Comparison of ENCODE assay signal across 1 cellular context in genomic region chr1:113041569-113042335, GRCh38.
TF ChIP-seq lines count a peak whose summit lies in the region.

No MANE protein-coding gene starts in this region.

TF ChIP-seq in K562, 482 proteins besides CTCF, POLR2A, EP300 and RAD21 (continued from another document and continues in another):
- TF ChIP-seq NR0B1 (IDR thresholded peaks at IDR 0.05; ENCODE audit: partially characterized antibody), result no peak
- TF ChIP-seq HMG20B (CRISPR knock-in tag; IDR thresholded peaks at IDR 0.05), result no peak
- TF ChIP-seq CBFA2T3 (IDR thresholded peaks at IDR 0.05), result peak; percentile 96
- no peak for TF ChIP-seq TCF7 (IDR thresholded peaks at IDR 0.05; ENCODE audit: borderline replicate concordance)
- peak; percentile 82 for TF ChIP-seq NFIC (IDR thresholded peaks at IDR 0.05)
- TF ChIP-seq ZBTB33 (CRISPR knock-in tag; IDR thresholded peaks at IDR 0.05), result no peak
- TF ChIP-seq MCM5 (IDR thresholded peaks at IDR 0.05; ENCODE audit: low read depth), result no peak
- TF ChIP-seq CTBP1 (IDR thresholded peaks at IDR 0.05; ENCODE audit: borderline replicate concordance), result peak; percentile 24; the same call in 1 of the 2 replicates
- TF ChIP-seq, protein P1, sequence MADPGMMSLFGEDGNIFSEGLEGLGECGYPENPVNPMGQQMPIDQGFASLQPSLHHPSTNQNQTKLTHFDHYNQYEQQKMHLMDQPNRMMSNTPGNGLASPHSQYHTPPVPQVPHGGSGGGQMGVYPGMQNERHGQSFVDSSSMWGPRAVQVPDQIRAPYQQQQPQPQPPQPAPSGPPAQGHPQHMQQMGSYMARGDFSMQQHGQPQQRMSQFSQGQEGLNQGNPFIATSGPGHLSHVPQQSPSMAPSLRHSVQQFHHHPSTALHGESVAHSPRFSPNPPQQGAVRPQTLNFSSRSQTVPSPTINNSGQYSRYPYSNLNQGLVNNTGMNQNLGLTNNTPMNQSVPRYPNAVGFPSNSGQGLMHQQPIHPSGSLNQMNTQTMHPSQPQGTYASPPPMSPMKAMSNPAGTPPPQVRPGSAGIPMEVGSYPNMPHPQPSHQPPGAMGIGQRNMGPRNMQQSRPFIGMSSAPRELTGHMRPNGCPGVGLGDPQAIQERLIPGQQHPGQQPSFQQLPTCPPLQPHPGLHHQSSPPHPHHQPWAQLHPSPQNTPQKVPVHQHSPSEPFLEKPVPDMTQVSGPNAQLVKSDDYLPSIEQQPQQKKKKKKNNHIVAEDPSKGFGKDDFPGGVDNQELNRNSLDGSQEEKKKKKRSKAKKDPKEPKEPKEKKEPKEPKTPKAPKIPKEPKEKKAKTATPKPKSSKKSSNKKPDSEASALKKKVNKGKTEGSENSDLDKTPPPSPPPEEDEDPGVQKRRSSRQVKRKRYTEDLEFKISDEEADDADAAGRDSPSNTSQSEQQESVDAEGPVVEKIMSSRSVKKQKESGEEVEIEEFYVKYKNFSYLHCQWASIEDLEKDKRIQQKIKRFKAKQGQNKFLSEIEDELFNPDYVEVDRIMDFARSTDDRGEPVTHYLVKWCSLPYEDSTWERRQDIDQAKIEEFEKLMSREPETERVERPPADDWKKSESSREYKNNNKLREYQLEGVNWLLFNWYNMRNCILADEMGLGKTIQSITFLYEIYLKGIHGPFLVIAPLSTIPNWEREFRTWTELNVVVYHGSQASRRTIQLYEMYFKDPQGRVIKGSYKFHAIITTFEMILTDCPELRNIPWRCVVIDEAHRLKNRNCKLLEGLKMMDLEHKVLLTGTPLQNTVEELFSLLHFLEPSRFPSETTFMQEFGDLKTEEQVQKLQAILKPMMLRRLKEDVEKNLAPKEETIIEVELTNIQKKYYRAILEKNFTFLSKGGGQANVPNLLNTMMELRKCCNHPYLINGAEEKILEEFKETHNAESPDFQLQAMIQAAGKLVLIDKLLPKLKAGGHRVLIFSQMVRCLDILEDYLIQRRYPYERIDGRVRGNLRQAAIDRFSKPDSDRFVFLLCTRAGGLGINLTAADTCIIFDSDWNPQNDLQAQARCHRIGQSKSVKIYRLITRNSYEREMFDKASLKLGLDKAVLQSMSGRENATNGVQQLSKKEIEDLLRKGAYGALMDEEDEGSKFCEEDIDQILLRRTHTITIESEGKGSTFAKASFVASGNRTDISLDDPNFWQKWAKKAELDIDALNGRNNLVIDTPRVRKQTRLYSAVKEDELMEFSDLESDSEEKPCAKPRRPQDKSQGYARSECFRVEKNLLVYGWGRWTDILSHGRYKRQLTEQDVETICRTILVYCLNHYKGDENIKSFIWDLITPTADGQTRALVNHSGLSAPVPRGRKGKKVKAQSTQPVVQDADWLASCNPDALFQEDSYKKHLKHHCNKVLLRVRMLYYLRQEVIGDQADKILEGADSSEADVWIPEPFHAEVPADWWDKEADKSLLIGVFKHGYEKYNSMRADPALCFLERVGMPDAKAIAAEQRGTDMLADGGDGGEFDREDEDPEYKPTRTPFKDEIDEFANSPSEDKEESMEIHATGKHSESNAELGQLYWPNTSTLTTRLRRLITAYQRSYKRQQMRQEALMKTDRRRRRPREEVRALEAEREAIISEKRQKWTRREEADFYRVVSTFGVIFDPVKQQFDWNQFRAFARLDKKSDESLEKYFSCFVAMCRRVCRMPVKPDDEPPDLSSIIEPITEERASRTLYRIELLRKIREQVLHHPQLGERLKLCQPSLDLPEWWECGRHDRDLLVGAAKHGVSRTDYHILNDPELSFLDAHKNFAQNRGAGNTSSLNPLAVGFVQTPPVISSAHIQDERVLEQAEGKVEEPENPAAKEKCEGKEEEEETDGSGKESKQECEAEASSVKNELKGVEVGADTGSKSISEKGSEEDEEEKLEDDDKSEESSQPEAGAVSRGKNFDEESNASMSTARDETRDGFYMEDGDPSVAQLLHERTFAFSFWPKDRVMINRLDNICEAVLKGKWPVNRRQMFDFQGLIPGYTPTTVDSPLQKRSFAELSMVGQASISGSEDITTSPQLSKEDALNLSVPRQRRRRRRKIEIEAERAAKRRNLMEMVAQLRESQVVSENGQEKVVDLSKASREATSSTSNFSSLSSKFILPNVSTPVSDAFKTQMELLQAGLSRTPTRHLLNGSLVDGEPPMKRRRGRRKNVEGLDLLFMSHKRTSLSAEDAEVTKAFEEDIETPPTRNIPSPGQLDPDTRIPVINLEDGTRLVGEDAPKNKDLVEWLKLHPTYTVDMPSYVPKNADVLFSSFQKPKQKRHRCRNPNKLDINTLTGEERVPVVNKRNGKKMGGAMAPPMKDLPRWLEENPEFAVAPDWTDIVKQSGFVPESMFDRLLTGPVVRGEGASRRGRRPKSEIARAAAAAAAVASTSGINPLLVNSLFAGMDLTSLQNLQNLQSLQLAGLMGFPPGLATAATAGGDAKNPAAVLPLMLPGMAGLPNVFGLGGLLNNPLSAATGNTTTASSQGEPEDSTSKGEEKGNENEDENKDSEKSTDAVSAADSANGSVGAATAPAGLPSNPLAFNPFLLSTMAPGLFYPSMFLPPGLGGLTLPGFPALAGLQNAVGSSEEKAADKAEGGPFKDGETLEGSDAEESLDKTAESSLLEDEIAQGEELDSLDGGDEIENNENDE (IDR thresholded peaks at IDR 0.05; ENCODE audit: low read depth, low read length), result no peak
- TF ChIP-seq HLTF (IDR thresholded peaks at IDR 0.05), result no peak
- no peak for TF ChIP-seq IFI16 (CRISPR knock-in tag; IDR thresholded peaks at IDR 0.05)
- peak; percentile 58 for TF ChIP-seq HMBOX1 (IDR thresholded peaks at IDR 0.05)
- TF ChIP-seq MYC (IDR thresholded peaks at IDR 0.05; ENCODE audit: low read depth, low read length), result no peak
- no peak for TF ChIP-seq MYC (CRISPR knock-in tag; IDR thresholded peaks at IDR 0.05; ENCODE audit: borderline replicate concordance, low read depth)
- TF ChIP-seq KDM2B (CRISPR knock-in tag; IDR thresholded peaks at IDR 0.05), result no peak
- TF ChIP-seq CEBPG (CRISPR knock-in tag; IDR thresholded peaks at IDR 0.05), result no peak
- no peak for TF ChIP-seq CEBPG (tag; conservative IDR thresholded peaks at IDR 0.05 in 1 of 2, IDR thresholded peaks at IDR 0.05 in 1 of 2)
- no peak for TF ChIP-seq TSC22D4 (tag; IDR thresholded peaks at IDR 0.05)
- TF ChIP-seq, protein P2, sequence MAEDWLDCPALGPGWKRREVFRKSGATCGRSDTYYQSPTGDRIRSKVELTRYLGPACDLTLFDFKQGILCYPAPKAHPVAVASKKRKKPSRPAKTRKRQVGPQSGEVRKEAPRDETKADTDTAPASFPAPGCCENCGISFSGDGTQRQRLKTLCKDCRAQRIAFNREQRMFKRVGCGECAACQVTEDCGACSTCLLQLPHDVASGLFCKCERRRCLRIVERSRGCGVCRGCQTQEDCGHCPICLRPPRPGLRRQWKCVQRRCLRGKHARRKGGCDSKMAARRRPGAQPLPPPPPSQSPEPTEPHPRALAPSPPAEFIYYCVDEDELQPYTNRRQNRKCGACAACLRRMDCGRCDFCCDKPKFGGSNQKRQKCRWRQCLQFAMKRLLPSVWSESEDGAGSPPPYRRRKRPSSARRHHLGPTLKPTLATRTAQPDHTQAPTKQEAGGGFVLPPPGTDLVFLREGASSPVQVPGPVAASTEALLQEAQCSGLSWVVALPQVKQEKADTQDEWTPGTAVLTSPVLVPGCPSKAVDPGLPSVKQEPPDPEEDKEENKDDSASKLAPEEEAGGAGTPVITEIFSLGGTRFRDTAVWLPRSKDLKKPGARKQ (CRISPR knock-in tag; IDR thresholded peaks at IDR 0.05), result no peak
- no peak for TF ChIP-seq ZNF407 (IDR thresholded peaks at IDR 0.05; ENCODE audit: low read depth)
- TF ChIP-seq, protein P3, sequence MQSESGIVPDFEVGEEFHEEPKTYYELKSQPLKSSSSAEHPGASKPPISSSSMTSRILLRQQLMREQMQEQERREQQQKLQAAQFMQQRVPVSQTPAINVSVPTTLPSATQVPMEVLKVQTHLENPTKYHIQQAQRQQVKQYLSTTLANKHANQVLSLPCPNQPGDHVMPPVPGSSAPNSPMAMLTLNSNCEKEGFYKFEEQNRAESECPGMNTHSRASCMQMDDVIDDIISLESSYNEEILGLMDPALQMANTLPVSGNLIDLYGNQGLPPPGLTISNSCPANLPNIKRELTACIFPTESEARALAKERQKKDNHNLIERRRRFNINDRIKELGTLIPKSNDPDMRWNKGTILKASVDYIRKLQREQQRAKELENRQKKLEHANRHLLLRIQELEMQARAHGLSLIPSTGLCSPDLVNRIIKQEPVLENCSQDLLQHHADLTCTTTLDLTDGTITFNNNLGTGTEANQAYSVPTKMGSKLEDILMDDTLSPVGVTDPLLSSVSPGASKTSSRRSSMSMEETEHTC (IDR thresholded peaks at IDR 0.05), result no peak
- TF ChIP-seq ARID1B (IDR thresholded peaks at IDR 0.05), result peak; percentile 92
- peak in 1 of 2 experiments; percentile 88; a peak in 2 of 4 replicates for TF ChIP-seq TBL1XR1 (IDR thresholded peaks at IDR 0.05; ENCODE audit: low read length in 2 of 2)
- no peak for TF ChIP-seq MCM2 (IDR thresholded peaks at IDR 0.05; ENCODE audit: low read depth)
- TF ChIP-seq SMC3 (conservative IDR thresholded peaks at IDR 0.05; ENCODE audit: insufficient read depth, low read depth, low read length), result no peak
- no peak for TF ChIP-seq HSF4 (CRISPR knock-in tag; IDR thresholded peaks at IDR 0.05; ENCODE audit: borderline replicate concordance)
- TF ChIP-seq NCOA2 (IDR thresholded peaks at IDR 0.05; ENCODE audit: partially characterized antibody in 2 of 2), result no peak
